In the genomic region with DNA sequence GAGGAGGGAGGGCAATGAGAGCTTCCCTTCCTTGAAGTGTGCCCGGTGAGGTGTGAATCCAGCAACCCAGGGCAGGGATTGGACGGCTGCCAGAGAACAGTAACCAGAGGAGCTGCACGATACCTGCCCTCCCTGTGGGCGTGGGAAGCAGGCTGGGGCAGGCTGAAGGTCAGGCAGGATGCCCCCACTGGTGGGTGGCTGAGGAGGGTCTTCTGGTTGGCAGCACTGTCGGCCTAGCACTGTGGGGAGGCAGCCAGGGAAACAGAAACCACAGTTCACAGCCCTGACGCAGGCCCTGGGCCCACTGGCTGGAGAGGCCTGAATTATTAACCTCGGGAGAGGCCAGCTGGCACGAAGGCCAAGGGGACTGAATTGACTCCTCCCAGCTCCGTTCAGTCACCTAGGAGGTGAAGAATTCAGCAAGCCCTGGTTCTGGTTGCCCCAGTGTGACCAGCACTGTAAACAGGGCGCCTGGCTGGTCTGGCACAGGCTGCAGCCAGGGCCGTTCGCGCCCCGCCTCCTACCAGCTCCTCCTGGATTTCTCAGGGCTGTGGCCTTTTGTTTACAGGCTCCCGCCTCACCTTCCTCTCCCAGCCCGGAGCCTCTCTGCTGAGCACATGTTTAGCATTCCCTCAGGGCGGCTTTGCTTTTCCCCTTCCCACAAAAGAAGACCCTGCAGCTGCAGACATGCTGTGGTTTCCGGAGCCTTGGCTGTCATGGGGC, we compare ENCODE assay signal across 9 cellular contexts.
DNase-seq lines count a peak whose midpoint lies in the region; ATAC-seq and TF ChIP-seq lines count a peak whose summit lies in the region.
"Had no signal": no experiment of that assay in that cellular context is flagged by ENCODE, and none has a peak within 500 bp of the region (broad histone marks: within the 10 kb centered on the region; RNA-seq: fewer than 3 reads in every experiment).

No MANE protein-coding gene starts in this region.

- no peak overlapping the region for H3K27ac Mint-ChIP-seq in T-helper 2 cell treated with Interferon-gamma antibody and Interleukin-4, amounts not matched to agents 5 μg/mL and 100 μg/mL, for 36 hours
- H3K27ac Mint-ChIP-seq: natural killer cell had no signal

- H3K9me3 ChIP-seq in colonic mucosa (no peaks in the 10 kb centered on the region), mesenchymal stem cell (ENCODE audit: control insufficient read depth, low read length) (no peaks in the 10 kb centered on the region)

- no peaks in the 10 kb centered on the region for H3K4me1 Mint-ChIP-seq in T-helper 2 cell treated with Interferon-gamma antibody and Interleukin-4, amounts not matched to agents 5 μg/mL and 100 μg/mL, for 36 hours (ENCODE audit: low read depth)
- H3K4me1 Mint-ChIP-seq: natural killer cell had no signal

- H3K9ac ChIP-seq in colonic mucosa (ENCODE audit: low read depth in 2 of 2, low read length in 2 of 2) (peak overlapping the region; percentile 54 to 74), mesenchymal stem cell (ENCODE audit: low read length) (peak overlapping the region; percentile 69)

- WGBS in mesenchymal stem cell, result 62% methylated on average over 18 of the region's 18 CpGs

- DNase-seq in NCI-H1417 (lab: John Stamatoyannopoulos, UW), result peak; percentile 41 to 54 (median 52)
- no peak for DNase-seq in NCI-H1417 treated with DMSO at 0.1 percent for 48 hours (lab: John Stamatoyannopoulos, UW)
- peak; percentile 64 for DNase-seq in NCI-H146 (lab: John Stamatoyannopoulos, UW)
- peak; percentile 95 for DNase-seq in colonic mucosa
- DNase-seq in mesenchymal stem cell, result peak; percentile 37
- DNase-seq in T-helper 2 cell treated with Interferon-gamma antibody and Interleukin-4, amounts not matched to agents 5 μg/mL and 100 μg/mL, for 36 hours (ENCODE audit: low spot score), result no peak
- no peak for DNase-seq in foreskin melanocyte
- DNase-seq: natural killer cell had no signal

- H4K8ac ChIP-seq in mesenchymal stem cell (ENCODE audit: low read length), result peak overlapping the region; percentile 89

- H3K27me3 ChIP-seq in colonic mucosa (no peaks in the 10 kb centered on the region), mesenchymal stem cell (ENCODE audit: control insufficient read depth in 1 of 2, insufficient read depth in 1 of 2, low read length in 2 of 2) (peaks cover 0 to 2% of the 10 kb centered on the region in 2 experiments)

- no peak for ATAC-seq in HG02571 (IDR thresholded peaks at IDR 0.05; ENCODE audit: unreplicated experiment)

- peak overlapping the region; percentile 13 to 71 for H3K4ac ChIP-seq in mesenchymal stem cell (ENCODE audit: low read depth in 1 of 2, low read length in 2 of 2)

- peak overlapping the region; percentile 93 for H4K91ac ChIP-seq in mesenchymal stem cell (ENCODE audit: low read length)

- H2BK5ac ChIP-seq in mesenchymal stem cell (ENCODE audit: low read depth, low read length, poor library complexity, severe bottlenecking), result peak overlapping the region; percentile 35

- TF ChIP-seq CTCF in colonic mucosa (IDR thresholded peaks at IDR 0.05), result no peak

- H3K4me3 ChIP-seq in colonic mucosa (no peak overlapping the region), mesenchymal stem cell (ENCODE audit: insufficient read depth in 1 of 2, low read depth in 1 of 2, low read length in 2 of 2) (no peak overlapping the region)

- H3K18ac ChIP-seq in mesenchymal stem cell (ENCODE audit: low read depth in 1 of 2, low read length in 2 of 2), result peak overlapping the region; percentile 67 to 72

- peak overlapping the region; percentile 21 for H2BK15ac ChIP-seq in mesenchymal stem cell (ENCODE audit: low read depth, poor library complexity, severe bottlenecking)

- H2AFZ ChIP-seq in mesenchymal stem cell (ENCODE audit: low read depth, low read length), result peak overlapping the region; percentile 7

- H3K4me3 Mint-ChIP-seq in T-helper 2 cell treated with Interferon-gamma antibody and Interleukin-4, amounts not matched to agents 5 μg/mL and 100 μg/mL, for 36 hours, result no peak overlapping the region
- H3K4me3 Mint-ChIP-seq: natural killer cell had no signal

- H3K9me3 Mint-ChIP-seq in T-helper 2 cell treated with Interferon-gamma antibody and Interleukin-4, amounts not matched to agents 5 μg/mL and 100 μg/mL, for 36 hours, result no peaks in the 10 kb centered on the region
- H3K9me3 Mint-ChIP-seq: natural killer cell had no signal

- H3K23ac ChIP-seq in mesenchymal stem cell (ENCODE audit: low read length in 2 of 2), result no peak overlapping the region

- H3K4me2 ChIP-seq in mesenchymal stem cell (ENCODE audit: low read length, poor library complexity, severe bottlenecking), result peak overlapping the region; percentile 15

- intact Hi-C loops in colonic mucosa (cut with DNase I), result no loop called here

- H3K4me1 ChIP-seq in colonic mucosa, result peaks cover 12% of the 10 kb centered on the region
- peaks cover 19% of the 10 kb centered on the region for H3K4me1 ChIP-seq in mesenchymal stem cell (ENCODE audit: control insufficient read depth, insufficient read depth, low read depth, low read length)

- H3K14ac ChIP-seq in mesenchymal stem cell (ENCODE audit: low read length in 2 of 2), result peak overlapping the region in 1 of 2 experiments; percentile 45

- H3K36me3 Mint-ChIP-seq in T-helper 2 cell treated with Interferon-gamma antibody and Interleukin-4, amounts not matched to agents 5 μg/mL and 100 μg/mL, for 36 hours (ENCODE audit: low read depth), result no peaks in the 10 kb centered on the region
- H3K36me3 Mint-ChIP-seq: natural killer cell had no signal

- H3K36me3 ChIP-seq in colonic mucosa, result no peaks in the 10 kb centered on the region
- H3K36me3 ChIP-seq in mesenchymal stem cell (ENCODE audit: control insufficient read depth in 1 of 2, insufficient read depth in 2 of 2, low read depth in 1 of 2, low read length in 2 of 2), result no peaks in the 10 kb centered on the region

- no peak overlapping the region for H2AK5ac ChIP-seq in mesenchymal stem cell (ENCODE audit: low read length, severe bottlenecking)

- no peaks in the 10 kb centered on the region for H3K27me3 Mint-ChIP-seq in T-helper 2 cell treated with Interferon-gamma antibody and Interleukin-4, amounts not matched to agents 5 μg/mL and 100 μg/mL, for 36 hours (ENCODE audit: low read depth)

- H2BK12ac ChIP-seq in mesenchymal stem cell (ENCODE audit: low read length in 2 of 2), result peak overlapping the region; percentile 12 to 69

- H3K79me1 ChIP-seq in mesenchymal stem cell (replicated peaks; ENCODE audit: low read length, poor library complexity, severe bottlenecking), result no peaks in the 10 kb centered on the region

- H3K27ac ChIP-seq in colonic mucosa (peak overlapping the region; percentile 86), mesenchymal stem cell (ENCODE audit: low read length, poor library complexity, severe bottlenecking) (peak overlapping the region; percentile 34)

- H2BK120ac ChIP-seq in mesenchymal stem cell (ENCODE audit: low read depth, low read length), result peak overlapping the region; percentile 27

Comparison
In these comparisons a context has a peak if more than half of its experiments do, and no peak if none do; other contexts are left out.
1. DNase-seq: peak in NCI-H1417 (3 of 3), NCI-H146 (single experiment), colonic mucosa (single experiment) and mesenchymal stem cell (single experiment); none in NCI-H1417 treated with DMSO at 0.1 percent for 48 hours (single experiment), T-helper 2 cell treated with Interferon-gamma antibody and Interleukin-4, amounts not matched to agents 5 μg/mL and 100 μg/mL, for 36 hours (single experiment) and foreskin melanocyte (single experiment).